ENCODE assay signal across 20 cellular contexts in genomic region chr1:217004776-217005436, GRCh38.
A peak's percentile ranks its signal among the peaks of the same experiment; 100 is the strongest.
DNase-seq lines count a peak whose midpoint lies in the region; ATAC-seq and TF ChIP-seq lines count a peak whose summit lies in the region.
"Had no signal": no experiment of that assay in that cellular context is flagged by ENCODE, and none has a peak within 500 bp of the region (broad histone marks: within the 10 kb centered on the region; RNA-seq: fewer than 3 reads in every experiment).

No MANE protein-coding gene starts in this region.

- H3K4me3 Mint-ChIP-seq in natural killer cell = no peak overlapping the region
- H3K4me3 Mint-ChIP-seq: activated T-cell treated with anti-CD3 and anti-CD28 coated beads, Interleukin-2, amount 50 U/mL, for 24 hours; effector memory CD8-positive, alpha-beta T cell had no signal

- no peaks in the 10 kb centered on the region for H3K36me3 Mint-ChIP-seq in natural killer cell

- no peaks in the 10 kb centered on the region for H3K27me3 Mint-ChIP-seq in natural killer cell (ENCODE audit: low read depth in 2 of 2)
- H3K27me3 Mint-ChIP-seq: activated T-cell treated with anti-CD3 and anti-CD28 coated beads, Interleukin-2, amount 50 U/mL, for 24 hours; effector memory CD8-positive, alpha-beta T cell had no signal

- peak; percentile 2 for DNase-seq in kidney glomerular epithelial cell (lab: John Stamatoyannopoulos, UW)
- DNase-seq in stimulated activated naive CD4-positive, alpha-beta T cell (lab: John Stamatoyannopoulos, UW) = no peak
- DNase-seq in NCI-H1105 (lab: John Stamatoyannopoulos, UW) = no peak
- no peak for DNase-seq in natural killer cell
- DNase-seq: activated CD4-positive, alpha-beta T cell treated with anti-CD3 and anti-CD28 coated beads for 1 hour; activated naive CD4-positive, alpha-beta T cell; activated T-cell treated with anti-CD3 and anti-CD28 coated beads, Interleukin-2, amount 50 U/mL, for 24 hours; effector memory CD8-positive, alpha-beta T cell; GDM1; lower lobe of right lung; NCI-H187 treated with DMSO at 0.1 percent for 48 hours; NCI-H2227 treated with DMSO at 0.1 percent for 48 hours; SIG-M5; sigmoid colon; T-helper 1 cell had no signal

- intact Hi-C loops in natural killer cell (cut with micrococcal nuclease) = no loop called here

- H3K27ac Mint-ChIP-seq in natural killer cell = no peak overlapping the region
- H3K27ac Mint-ChIP-seq: activated T-cell treated with anti-CD3 and anti-CD28 coated beads, Interleukin-2, amount 50 U/mL, for 24 hours; effector memory CD8-positive, alpha-beta T cell had no signal

- no peaks in the 10 kb centered on the region for H3K4me1 Mint-ChIP-seq in natural killer cell

- H3K9me3 Mint-ChIP-seq in natural killer cell = peaks cover 3 to 6% of the 10 kb centered on the region in 2 donors

- ATAC-seq in GM18508 (IDR thresholded peaks at IDR 0.05; ENCODE audit: insufficient read depth, unreplicated experiment) = peak; percentile 94
- peak; percentile 47 for ATAC-seq in GM19468 (IDR thresholded peaks at IDR 0.05; ENCODE audit: extremely low read depth, unreplicated experiment)
- ATAC-seq in HG03432 (IDR thresholded peaks at IDR 0.05; ENCODE audit: unreplicated experiment) = peak; percentile 84
- ATAC-seq in GM19324 (IDR thresholded peaks at IDR 0.05; ENCODE audit: low FRiP score, unreplicated experiment) = no peak
- ATAC-seq in natural killer cell = no peak
- ATAC-seq: effector memory CD8-positive, alpha-beta T cell; gastroesophageal sphincter; lower lobe of right lung had no signal

- TF ChIP-seq CTCF in natural killer cell (IDR thresholded peaks at IDR 0.05) = no peak

Comparison
In these comparisons a context has a peak if more than half of its experiments do, and no peak if none do; other contexts are left out.
1. ATAC-seq: peak in GM18508 (single experiment), GM19468 (single experiment) and HG03432 (single experiment); none in GM19324 (single experiment) and natural killer cell (0 of 3).